In the genomic region with DNA sequence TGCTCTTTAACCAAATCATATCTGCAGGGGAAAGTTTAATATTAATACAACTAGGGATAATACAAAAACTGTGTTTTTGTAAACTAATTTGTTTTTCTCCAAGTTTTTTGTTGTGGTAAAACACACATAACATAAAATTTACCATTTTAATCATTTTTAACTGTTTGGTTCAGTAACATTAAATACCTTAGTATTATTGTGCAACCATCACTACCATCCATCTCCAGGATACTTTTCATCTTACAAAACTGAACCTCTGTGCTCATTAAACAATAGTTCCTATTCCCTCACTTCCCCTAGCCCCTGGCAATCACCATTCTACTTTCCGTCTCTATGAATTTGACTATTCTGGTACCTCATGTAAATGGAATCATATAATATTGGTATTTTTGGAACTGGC, we compare ENCODE assay signal across 36 cellular contexts.
"Had no signal": no experiment of that assay in that cellular context is flagged by ENCODE, and none has a peak within 500 bp of the region (broad histone marks: within the 10 kb centered on the region; RNA-seq: fewer than 3 reads in every experiment).

No MANE protein-coding gene starts in this region.

- H3K4me3 ChIP-seq: MG63 had no signal

- DNase-seq: Karpas-422, Kasumi-1, MG63, MM.1S, MV-4-11, NCI-H1048, NCI-H1092, NCI-H1092 treated with DMSO at 0.1 percent for 48 hours, NCI-H1105, NCI-H1105 treated with DMSO at 0.1 percent for 48 hours, NCI-H1417, NCI-H1417 treated with DMSO at 0.1 percent for 48 hours, NCI-H1436, NCI-H1436 treated with DMSO at 0.1 percent for 48 hours, NCI-H146, NCI-H1694, NCI-H1694 treated with DMSO at 0.1 percent for 48 hours, NCI-H187, NCI-H187 treated with DMSO at 0.1 percent for 48 hours, NCI-H1930, NCI-H2029, NCI-H2029 treated with DMSO at 0.1 percent for 48 hours, NCI-H2081, NCI-H2081 treated with DMSO at 0.1 percent for 48 hours, NCI-H2107, NCI-H2171, NCI-H2171 treated with DMSO at 0.1 percent for 48 hours, NCI-H2227 treated with DMSO at 0.1 percent for 48 hours, NCI-H226, NCI-H345, NCI-H446, NCI-H446 treated with DMSO at 0.1 percent for 48 hours, NCI-H510A, NCI-H510A treated with DMSO at 0.1 percent for 48 hours, NCI-H524, NCI-H524 treated with DMSO at 0.1 percent for 48 hours had no signal

- H3K36me3 ChIP-seq: MG63 had no signal

- H3K9me3 ChIP-seq: MG63 had no signal

- H3K27me3 ChIP-seq: MG63 had no signal
